ENCODE assay signal across 20 cellular contexts in the genomic region with DNA sequence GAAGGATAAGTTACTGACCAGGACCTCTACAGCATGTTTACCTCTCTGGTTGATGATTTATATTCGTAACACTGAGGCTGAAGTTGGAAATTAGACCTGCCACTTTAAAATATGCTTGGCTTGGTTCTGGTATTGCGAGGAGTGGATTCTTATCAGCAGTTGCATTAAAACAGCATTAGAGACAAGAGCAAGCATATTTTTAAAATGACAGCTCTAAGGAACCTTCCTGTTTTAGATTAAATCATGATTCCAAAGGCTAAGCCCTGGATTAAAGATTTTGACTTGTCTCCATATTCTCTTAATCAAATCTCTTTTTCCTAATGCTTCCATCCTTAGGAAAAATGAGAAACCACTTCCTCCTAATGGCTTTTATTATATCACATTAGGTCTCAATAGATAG.
DNase-seq lines count a peak whose midpoint lies in the region; ATAC-seq, FAIRE-seq and TF ChIP-seq lines count a peak whose summit lies in the region.
"Had no signal": no experiment of that assay in that cellular context is flagged by ENCODE, and none has a peak within 500 bp of the region (broad histone marks: within the 10 kb centered on the region; RNA-seq: fewer than 3 reads in every experiment).

No MANE protein-coding gene starts in this region.

- no peak overlapping the region for H3K4me3 ChIP-seq in ACC112 (ENCODE audit: low read depth, low read length)
- H3K4me3 ChIP-seq in adipocyte (ENCODE audit: low read length), result no peak overlapping the region
- H3K4me3 ChIP-seq in H1 (ENCODE audit: extremely low read depth in 1 of 4, insufficient read depth in 2 of 4, low read depth in 3 of 4, low read length in 4 of 4), result no peak overlapping the region
- H3K4me3 ChIP-seq in smooth muscle cell, result no peak overlapping the region
- H3K4me3 ChIP-seq in PC-9, result no peak overlapping the region
- H3K4me3 ChIP-seq: A549 had no signal

- H2AFZ ChIP-seq in ACC112 (ENCODE audit: low read length, unreplicated experiment) (peak overlapping the region; percentile 17), H1 (ENCODE audit: low read length) (peak overlapping the region; percentile 41; the same call in 1 of the 2 replicates), smooth muscle cell (ENCODE audit: low read depth) (no peak overlapping the region), PC-9 (no peak overlapping the region)

- H2BK5ac ChIP-seq in H1 (ENCODE audit: low read depth, low read length), result no peak overlapping the region

- no peak overlapping the region for H4K5ac ChIP-seq in H1 (ENCODE audit: insufficient read length, low read depth, low read length)

- no peak for FAIRE-seq in H1 (lab: Jason Lieb, UNC)
- FAIRE-seq: A549, GM12892 had no signal

- no peak for ATAC-seq in Right ventricle myocardium inferior
- ATAC-seq: A549 had no signal

- H3K14ac ChIP-seq in H1 (ENCODE audit: insufficient read length), result no peak overlapping the region

- BruUV-seq in PC-9 (replicated peaks; lab: Mats Ljungman, UMichigan), result no TSS peak

- H4K91ac ChIP-seq in H1 (replicated peaks; ENCODE audit: insufficient read length, low read length), result no peak overlapping the region

- no peak overlapping the region for H3K18ac ChIP-seq in H1 (ENCODE audit: extremely low read depth, low read length)

- no peaks in the 10 kb centered on the region for H3K23me2 ChIP-seq in H1 (ENCODE audit: low read depth, low read length)

- H3F3A ChIP-seq in smooth muscle cell (ENCODE audit: low read depth) (no peaks in the 10 kb centered on the region), PC-9 (ENCODE audit: insufficient read depth, low read depth) (no peaks in the 10 kb centered on the region)

- H4K20me1 ChIP-seq in H1 (replicated peaks in 1 of 2; ENCODE audit: control insufficient read depth in 1 of 2, insufficient read depth in 2 of 2, low read length in 2 of 2), result no peaks in the 10 kb centered on the region
- no peaks in the 10 kb centered on the region for H4K20me1 ChIP-seq in smooth muscle cell (ENCODE audit: low read depth)
- H4K20me1 ChIP-seq in PC-9 (ENCODE audit: insufficient read depth), result no peaks in the 10 kb centered on the region

- H3K9me2 ChIP-seq in PC-9 (ENCODE audit: insufficient read depth), result no peaks in the 10 kb centered on the region

- H3K27ac ChIP-seq in ACC112 (ENCODE audit: low read depth, low read length) (no peak overlapping the region), H1 (ENCODE audit: low read depth, low read length) (no peak overlapping the region), smooth muscle cell (ENCODE audit: low read depth) (no peak overlapping the region), PC-9 (no peak overlapping the region)
- H3K27ac ChIP-seq: A549 had no signal

- H2AK5ac ChIP-seq in H1 (ENCODE audit: low read depth, low read length), result no peak overlapping the region

- H3K9ac ChIP-seq in adipocyte (ENCODE audit: low read length) (no peak overlapping the region), H1 (replicated peaks in 1 of 4; ENCODE audit: extremely low read depth in 1 of 4, low read depth in 3 of 4, low read length in 3 of 4) (no peak overlapping the region), smooth muscle cell (ENCODE audit: low read depth) (no peak overlapping the region)

- POLR2A ChIA-PET in H1 (lab: Charles Lee; ENCODE audit: partially characterized antibody) (no interaction called here), PC-9 (lab: Charles Lee; ENCODE audit: unreplicated experiment) (no interaction called here)

- TF ChIP-seq EP300 in H1 (IDR thresholded peaks at IDR 0.05; ENCODE audit: borderline replicate concordance in 1 of 2, low read depth in 2 of 2, low read length in 2 of 2), result no peak

- H3K23ac ChIP-seq in H1 (ENCODE audit: insufficient read length), result no peak overlapping the region

- H2BK20ac ChIP-seq in H1 (ENCODE audit: low read length), result no peak overlapping the region

- H3K4me2 ChIP-seq in H1 (ENCODE audit: insufficient read depth in 1 of 2, low read depth in 2 of 2, low read length in 2 of 2), result no peak overlapping the region
- peak overlapping the region; percentile 24 for H3K4me2 ChIP-seq in smooth muscle cell
- no peak overlapping the region for H3K4me2 ChIP-seq in PC-9
- H3K4me2 ChIP-seq: A549 had no signal

- H3K27me3 ChIP-seq in ACC112 (ENCODE audit: insufficient read depth, low read length), result no peaks in the 10 kb centered on the region
- H3K27me3 ChIP-seq in adipocyte (replicated peaks; ENCODE audit: control insufficient read depth, insufficient read depth, low read length), result no peaks in the 10 kb centered on the region
- no peaks in the 10 kb centered on the region for H3K27me3 ChIP-seq in H1 (replicated peaks in 1 of 4; ENCODE audit: control insufficient read depth in 3 of 4, extremely low read depth in 1 of 4, insufficient read depth in 3 of 4, low read length in 3 of 4)
- no peaks in the 10 kb centered on the region for H3K27me3 ChIP-seq in smooth muscle cell (ENCODE audit: low read depth)
- no peaks in the 10 kb centered on the region for H3K27me3 ChIP-seq in PC-9 (ENCODE audit: insufficient read depth, low read depth)

- no peak for TF ChIP-seq POLR2A in H1 (IDR thresholded peaks at IDR 0.05; ENCODE audit: control extremely low read depth in 1 of 2, low read depth in 2 of 2, low read length in 2 of 2)

- no peak overlapping the region for H2BK12ac ChIP-seq in H1 (ENCODE audit: low read depth, low read length)

- H3K36me3 ChIP-seq in ACC112 (ENCODE audit: insufficient read depth, low read length), result no peaks in the 10 kb centered on the region
- no peaks in the 10 kb centered on the region for H3K36me3 ChIP-seq in adipocyte (ENCODE audit: control insufficient read depth, insufficient read depth, low read length, severe bottlenecking)
- no peaks in the 10 kb centered on the region for H3K36me3 ChIP-seq in H1 (ENCODE audit: control insufficient read depth in 2 of 4, insufficient read depth in 4 of 4, low read length in 3 of 4)
- H3K36me3 ChIP-seq in smooth muscle cell (ENCODE audit: low read depth), result no peaks in the 10 kb centered on the region
- no peaks in the 10 kb centered on the region for H3K36me3 ChIP-seq in PC-9 (ENCODE audit: low read depth)

- H2BK15ac ChIP-seq in H1 (ENCODE audit: low read length), result no peak overlapping the region

- no peaks in the 10 kb centered on the region for H3K4me1 ChIP-seq in ACC112 (ENCODE audit: control insufficient read depth, insufficient read depth, low read length, unreplicated experiment)
- H3K4me1 ChIP-seq in adipocyte (ENCODE audit: control insufficient read depth, insufficient read depth, low read length), result no peaks in the 10 kb centered on the region
- H3K4me1 ChIP-seq in H1 (replicated peaks in 1 of 4; ENCODE audit: control insufficient read depth in 3 of 4, insufficient read depth in 4 of 4, low read length in 3 of 4), result no peaks in the 10 kb centered on the region
- no peaks in the 10 kb centered on the region for H3K4me1 ChIP-seq in smooth muscle cell (ENCODE audit: low read depth)
- no peaks in the 10 kb centered on the region for H3K4me1 ChIP-seq in PC-9 (replicated peaks; ENCODE audit: insufficient read depth)
- H3K4me1 ChIP-seq: A549 had no signal

- CTCF ChIA-PET in H1 (lab: Charles Lee; ENCODE audit: partially characterized antibody) (no interaction called here), PC-9 (lab: Charles Lee) (no interaction called here)

- H4K8ac ChIP-seq in H1 (ENCODE audit: extremely low read depth, insufficient read depth, low read length), result no peak overlapping the region

- intact Hi-C loops in PC-9 (cut with micrococcal nuclease; ENCODE audit: unreplicated experiment), result no loop called here
- intact Hi-C loops in Right ventricle myocardium inferior (cut with DNase I), result no loop called here

- H2BK120ac ChIP-seq in H1 (replicated peaks; ENCODE audit: low read depth, low read length), result no peak overlapping the region

- no peak for TF ChIP-seq RAD21 in H1 (IDR thresholded peaks at IDR 0.05 in 1 of 2, conservative IDR thresholded peaks at IDR 0.05 in 1 of 2; ENCODE audit: low read depth in 2 of 2, low read length in 2 of 2)

- no peaks in the 10 kb centered on the region for H3K79me1 ChIP-seq in H1 (ENCODE audit: low read depth, low read length)

- TF ChIP-seq CTCF in H1 (IDR thresholded peaks at IDR 0.05; ENCODE audit: control extremely low read depth in 1 of 3, insufficient read depth in 1 of 3, low read depth in 1 of 3, low read length in 3 of 3), result no peak
- no peak for TF ChIP-seq CTCF in smooth muscle cell (IDR thresholded peaks at IDR 0.05; ENCODE audit: borderline replicate concordance, insufficient read depth, poor library complexity, severe bottlenecking)
- TF ChIP-seq CTCF in PC-9 (conservative IDR thresholded peaks at IDR 0.05), result no peak

- no peaks in the 10 kb centered on the region for H3K79me2 ChIP-seq in ACC112 (ENCODE audit: control insufficient read depth, insufficient read depth, low read length, unreplicated experiment)
- H3K79me2 ChIP-seq in H1 (ENCODE audit: control insufficient read depth in 1 of 2, insufficient read depth in 2 of 2, low read length in 2 of 2), result no peaks in the 10 kb centered on the region
- peaks cover 6% of the 10 kb centered on the region for H3K79me2 ChIP-seq in smooth muscle cell (ENCODE audit: low read depth)
- H3K79me2 ChIP-seq in PC-9 (ENCODE audit: low read depth), result no peaks in the 10 kb centered on the region

- H3K9me3 ChIP-seq in adipocyte (ENCODE audit: control insufficient read depth, low read length) (peaks cover 14% of the 10 kb centered on the region), H1 (ENCODE audit: insufficient read depth in 2 of 2, low read depth in 1 of 2, low read length in 1 of 2) (no peaks in the 10 kb centered on the region), smooth muscle cell (replicated peaks; ENCODE audit: low read depth) (no peaks in the 10 kb centered on the region), PC-9 (ENCODE audit: insufficient read depth, low read depth) (no peaks in the 10 kb centered on the region)
- H3K9me3 ChIP-seq: A549 had no signal

- 95% methylated on average over 2 of the region's 2 CpGs; no CpG with 5 or more reads in 1 of the 2 experiments for WGBS in H1 (ENCODE audit: extremely low coverage in 1 of 2, insufficient coverage in 1 of 2, insufficient read length in 1 of 2, insufficient replicate concordance in 2 of 2, low coverage in 1 of 2, low lambda C conversion rate in 2 of 2, missing lambda C conversion rate in 1 of 2), 2 experiments
- whole genome bisulfite sequencing in smooth muscle cell (ENCODE audit: low lambda C conversion rate), result 33% methylated on average over 2 of the region's 2 CpGs

- no peak overlapping the region for H3K4ac ChIP-seq in H1 (replicated peaks; ENCODE audit: insufficient read length, low read depth, low read length)

- H3K56ac ChIP-seq in H1 (replicated peaks; ENCODE audit: insufficient read length, low read depth, low read length), result no peak overlapping the region

- peak; percentile 7 for DNase-seq in adipocyte (ENCODE audit: low read depth)
- no peak for DNase-seq in H1 (ENCODE audit: low read depth in 1 of 2, low spot score in 2 of 2)
- no peak for DNase-seq in smooth muscle cell (lab: John Stamatoyannopoulos, UW; ENCODE audit: unreplicated experiment)
- no peak for DNase-seq in PC-9
- DNase-seq in Right ventricle myocardium inferior (ENCODE audit: missing footprints), result no peak
- no peak for DNase-seq in dedifferentiated amniotic fluid mesenchymal stem cell (ENCODE audit: extremely low spot score)
- DNase-seq: 8988T; C1 segment of cervical spinal cord; Calu3; CD4-positive, alpha-beta memory T cell; COR-L47; DMS53; DMS79 treated with DMSO at 0.1 percent for 48 hours; GF-D8; GOT3; H7; HCEC 1CT had no signal

TF ChIP-seq in H1, 55 proteins besides CTCF, POLR2A, EP300 and RAD21 (continues in another document):
- no peak for TF ChIP-seq GTF2F1 (IDR thresholded peaks at IDR 0.05; ENCODE audit: borderline replicate concordance, low read depth, low read length)

Comparison
In these comparisons a context has a peak if more than half of its experiments do, and no peak if none do; other contexts are left out.
1. H2AFZ ChIP-seq: peak in ACC112 (single experiment) and H1 (single experiment); none in smooth muscle cell (single experiment) and PC-9 (single experiment).